Comparison of ENCODE assay signal across 8 cellular contexts in genomic region chr17:8375738-8376259, GRCh38. TPM values are rescaled to one million over a fixed set of nuclear protein-coding genes. Genes with fewer than 3 reads are reported as not detected.
A peak's percentile ranks its signal among the peaks of the same experiment; 100 is the strongest.
DNase-seq lines count a peak whose midpoint lies in the region; ATAC-seq and TF ChIP-seq lines count a peak whose summit lies in the region.

No MANE protein-coding gene starts in this region.

- peak overlapping the region; percentile 92 for H3K4me3 Mint-ChIP-seq in activated naive CD8-positive, alpha-beta T cell treated with anti-CD3 and anti-CD28 coated beads, Interleukin-2, amount 10 ng/mL, durations not matched to agents 7 days and 5 days

- peaks cover 35 to 42% (median 41%) of the 10 kb centered on the region in 11 experiments for H4K20me1 ChIP-seq in BLaER1 treated with 17β-estradiol and CSF1 and Interleukin-3, amounts not matched to agents 10 nM and 100 nM

- H3K27ac Mint-ChIP-seq in activated naive CD8-positive, alpha-beta T cell treated with anti-CD3 and anti-CD28 coated beads, Interleukin-2, amount 10 ng/mL, durations not matched to agents 7 days and 5 days, result peak overlapping the region; percentile 82

- no peaks in the 10 kb centered on the region for H3K9me3 Mint-ChIP-seq in activated naive CD8-positive, alpha-beta T cell treated with anti-CD3 and anti-CD28 coated beads, Interleukin-2, amount 10 ng/mL, durations not matched to agents 7 days and 5 days

- peak overlapping the region; percentile 78 to 98 (median 93) for H3K4me2 ChIP-seq in BLaER1 treated with 17β-estradiol and CSF1 and Interleukin-3, amounts not matched to agents 10 nM and 100 nM

- intact Hi-C loops in sciatic nerve (cut with DNase I), result no loop called here

- H3K4me1 ChIP-seq in BLaER1 treated with 17β-estradiol and CSF1 and Interleukin-3, amounts not matched to agents 10 nM and 100 nM, result peaks cover 45 to 55% (median 51%) of the 10 kb centered on the region in 10 experiments
- H3K4me1 ChIP-seq in right atrium auricular region, result peaks cover 3 to 23% of the 10 kb centered on the region in 2 donors

- POLR2A ChIA-PET in activated naive CD8-positive, alpha-beta T cell treated with anti-CD3 and anti-CD28 coated beads, Interleukin-2, amount 10 ng/mL, durations not matched to agents 7 days and 5 days (lab: Charles Lee), result interaction anchor here (0.6 to 1.8 kb wide), 9 partner anchors 14 to 165 kb away, joined by 3 to 10 read pairs (median 4); partner anchors contain the start of genes AURKB, NDEL1, ODF4 and SLC25A35

- H3K4me3 ChIP-seq in BLaER1 treated with 17β-estradiol and CSF1 and Interleukin-3, amounts not matched to agents 10 nM and 100 nM, result peak overlapping the region; percentile 66 to 79 (median 72)
- H3K4me3 ChIP-seq in right atrium auricular region, result peak overlapping the region; percentile 60 to 81

- TF ChIP-seq CTCF in right atrium auricular region (IDR thresholded peaks at IDR 0.05), result no peak

- H3K27me3 Mint-ChIP-seq in activated naive CD8-positive, alpha-beta T cell treated with anti-CD3 and anti-CD28 coated beads, Interleukin-2, amount 10 ng/mL, durations not matched to agents 7 days and 5 days, result no peaks in the 10 kb centered on the region

- peak overlapping the region; percentile 84 to 98 (median 88) for H3K9ac ChIP-seq in BLaER1 treated with 17β-estradiol and CSF1 and Interleukin-3, amounts not matched to agents 10 nM and 100 nM

- peaks cover 37% of the 10 kb centered on the region for H3K4me1 Mint-ChIP-seq in activated naive CD8-positive, alpha-beta T cell treated with anti-CD3 and anti-CD28 coated beads, Interleukin-2, amount 10 ng/mL, durations not matched to agents 7 days and 5 days

- ATAC-seq in HG02763 (IDR thresholded peaks at IDR 0.05; ENCODE audit: unreplicated experiment), result peak; percentile 8
- no peak for ATAC-seq in activated naive CD8-positive, alpha-beta T cell treated with anti-CD3 and anti-CD28 coated beads, Interleukin-2, amount 10 ng/mL, durations not matched to agents 7 days and 5 days (ENCODE audit: low read depth)
- ATAC-seq in sciatic nerve, result peak; percentile 56
- ATAC-seq in GM18511 (IDR thresholded peaks at IDR 0.05; ENCODE audit: unreplicated experiment), result no peak
- ATAC-seq in HG03039 (IDR thresholded peaks at IDR 0.05; ENCODE audit: unreplicated experiment), result no peak

- peaks cover 41 to 60% (median 44%) of the 10 kb centered on the region in 11 experiments for H3K36me3 ChIP-seq in BLaER1 treated with 17β-estradiol and CSF1 and Interleukin-3, amounts not matched to agents 10 nM and 100 nM
- H3K36me3 ChIP-seq in right atrium auricular region, result peaks cover 40% of the 10 kb centered on the region

- peaks cover 0 to 6% (median 0%) of the 10 kb centered on the region in 11 experiments; a peak in 2 of 22 replicates for H3K9me3 ChIP-seq in BLaER1 treated with 17β-estradiol and CSF1 and Interleukin-3, amounts not matched to agents 10 nM and 100 nM (replicated peaks in 1 of 11)
- H3K9me3 ChIP-seq in right atrium auricular region, result no peaks in the 10 kb centered on the region

- peaks cover 16% of the 10 kb centered on the region for H3K36me3 Mint-ChIP-seq in activated naive CD8-positive, alpha-beta T cell treated with anti-CD3 and anti-CD28 coated beads, Interleukin-2, amount 10 ng/mL, durations not matched to agents 7 days and 5 days

- peak overlapping the region; percentile 45 to 89 (median 81) for H3K27ac ChIP-seq in BLaER1 treated with 17β-estradiol and CSF1 and Interleukin-3, amounts not matched to agents 10 nM and 100 nM
- H3K27ac ChIP-seq in right atrium auricular region, result peak overlapping the region; percentile 80 to 94

- no peaks in the 10 kb centered on the region for H3K27me3 ChIP-seq in BLaER1 treated with 17β-estradiol and CSF1 and Interleukin-3, amounts not matched to agents 10 nM and 100 nM
- H3K27me3 ChIP-seq in right atrium auricular region, result no peaks in the 10 kb centered on the region

- no peak for DNase-seq in activated naive CD8-positive, alpha-beta T cell treated with anti-CD3 and anti-CD28 coated beads, Interleukin-2, amount 10 ng/mL, durations not matched to agents 7 days and 5 days
- no peak for DNase-seq in right atrium auricular region (ENCODE audit: low spot score)
- no peak for DNase-seq in sciatic nerve (ENCODE audit: low spot score)
- DNase-seq in midbrain (lab: John Stamatoyannopoulos, UW), result no peak

RNA-seq across cellular contexts. Expression of gene RPL26, which starts 7.2 kb away (rescaled TPM):
- total RNA-seq in activated naive CD8-positive, alpha-beta T cell treated with anti-CD3 and anti-CD28 coated beads, Interleukin-2, amount 10 ng/mL, durations not matched to agents 7 days and 5 days, result 1,000 to 10,000 TPM; 1,984 to 2,045 TPM
- total RNA-seq in right atrium auricular region (1,000 to 10,000 TPM; 1,618 to 2,343 TPM), sciatic nerve (1,229 TPM)

RNA-seq across cellular contexts. Expression of gene RNF222, which starts 21.8 kb away (rescaled TPM):
- total RNA-seq in activated naive CD8-positive, alpha-beta T cell treated with anti-CD3 and anti-CD28 coated beads, Interleukin-2, amount 10 ng/mL, durations not matched to agents 7 days and 5 days, result under 1 TPM; 0.30 to 0.31 TPM
- total RNA-seq in right atrium auricular region (not detected), sciatic nerve (not detected)

RNA-seq across cellular contexts. Expression of gene ODF4, which starts 36.2 kb away (rescaled TPM):
- total RNA-seq in activated naive CD8-positive, alpha-beta T cell treated with anti-CD3 and anti-CD28 coated beads, Interleukin-2, amount 10 ng/mL, durations not matched to agents 7 days and 5 days, result not detected
- total RNA-seq in right atrium auricular region (not detected), sciatic nerve (not detected)

RNA-seq across cellular contexts. Expression of gene NDEL1, which starts 59.9 kb away (rescaled TPM):
- total RNA-seq in activated naive CD8-positive, alpha-beta T cell treated with anti-CD3 and anti-CD28 coated beads, Interleukin-2, amount 10 ng/mL, durations not matched to agents 7 days and 5 days, result 10 to 100 TPM; 68.4 to 79.0 TPM
- total RNA-seq in right atrium auricular region (10 to 100 TPM; 34.9 to 38.7 TPM), sciatic nerve (86.7 TPM)

Comparison
In these comparisons a context has a peak if more than half of its experiments do, and no peak if none do; other contexts are left out.
1. ATAC-seq: peak in HG02763 (single experiment) and sciatic nerve (single experiment); none in activated naive CD8-positive, alpha-beta T cell treated with anti-CD3 and anti-CD28 coated beads, Interleukin-2, amount 10 ng/mL, durations not matched to agents 7 days and 5 days (single experiment), GM18511 (single experiment) and HG03039 (single experiment).